In genomic region chr3:25548836-25549235, GRCh38 we compare ENCODE assay signal across 17 cellular contexts.
A peak's percentile ranks its signal among the peaks of the same experiment; 100 is the strongest.
DNase-seq lines count a peak whose midpoint lies in the region; ATAC-seq, FAIRE-seq and TF ChIP-seq lines count a peak whose summit lies in the region.
"Had no signal": no experiment of that assay in that cellular context is flagged by ENCODE, and none has a peak within 500 bp of the region (broad histone marks: within the 10 kb centered on the region; RNA-seq: fewer than 3 reads in every experiment).

No MANE protein-coding gene starts in this region.

- H4K20me1 ChIP-seq in mammary epithelial cell (ENCODE audit: insufficient read depth, low read length), result no peaks in the 10 kb centered on the region

- no TSS peak for BruUV-seq in mammary epithelial cell (replicated peaks; lab: Mats Ljungman, UMichigan)

- H3K4me3 ChIP-seq in mammary epithelial cell (replicated peaks in 1 of 3; ENCODE audit: insufficient read depth in 1 of 3, low read depth in 2 of 3, low read length in 3 of 3) (no peak overlapping the region), esophagus muscularis mucosa (no peak overlapping the region)
- H3K4me3 ChIP-seq: SJSA1 had no signal

- H3K4me1 Mint-ChIP-seq in progenitor cell of endocrine pancreas (ENCODE audit: low read depth) (peaks cover 19% of the 10 kb centered on the region), CD14-positive monocyte (peaks cover 4% of the 10 kb centered on the region)

- H3K27ac ChIP-seq in mammary epithelial cell (ENCODE audit: insufficient read depth, low read depth, low read length) (no peak overlapping the region), esophagus muscularis mucosa (replicated peaks in 1 of 4) (peak overlapping the region in 3 of 4 donors; percentile 15 to 24 (median 22))
- H3K27ac ChIP-seq: SJSA1 had no signal

- H3K9ac ChIP-seq in mammary epithelial cell (ENCODE audit: insufficient read depth, low read length), result no peak overlapping the region

- in situ Hi-C loops in mammary epithelial cell (cut with MboI; ENCODE audit: low sequenced_read_pairs in 2 of 2), result no loop called here

- no peak overlapping the region for H2AFZ ChIP-seq in mammary epithelial cell (ENCODE audit: low read depth, low read length)

- TF ChIP-seq CTCF in mammary epithelial cell (conservative IDR thresholded peaks at IDR 0.05 in 1 of 2, IDR thresholded peaks at IDR 0.05 in 1 of 2; ENCODE audit: extremely low read depth in 1 of 2, insufficient read depth in 1 of 2, low read depth in 1 of 2, low read length in 2 of 2), result peak; percentile 9 to 19
- no peak for TF ChIP-seq CTCF in esophagus muscularis mucosa (IDR thresholded peaks at IDR 0.05)
- no peak for TF ChIP-seq CTCF in progenitor cell of endocrine pancreas (IDR thresholded peaks at IDR 0.05; ENCODE audit: unreplicated experiment)
- TF ChIP-seq CTCF in CD14-positive monocyte (IDR thresholded peaks at IDR 0.05), result no peak

- H3K9me3 Mint-ChIP-seq in progenitor cell of endocrine pancreas (ENCODE audit: low read depth) (peaks cover 13% of the 10 kb centered on the region), CD14-positive monocyte (peaks cover 0 to 13% (median 3%) of the 10 kb centered on the region in 7 donors)

- TF ChIP-seq POLR2A in esophagus muscularis mucosa (IDR thresholded peaks at IDR 0.05; ENCODE audit: low read depth), result no peak

- intact Hi-C loops in mammary epithelial cell (cut with micrococcal nuclease) (no loop called here), esophagus muscularis mucosa (cut with DNase I) (no loop called here), CD14-positive monocyte (cut with micrococcal nuclease) (no loop called here)

- no peaks in the 10 kb centered on the region for H3K79me2 ChIP-seq in mammary epithelial cell (ENCODE audit: insufficient read depth, low read length)

- H3K9me3 ChIP-seq in mammary epithelial cell (replicated peaks; ENCODE audit: insufficient read depth, low read length), result no peaks in the 10 kb centered on the region
- no peaks in the 10 kb centered on the region for H3K9me3 ChIP-seq in esophagus muscularis mucosa
- H3K9me3 ChIP-seq: SJSA1 had no signal

- H3K4me2 ChIP-seq in mammary epithelial cell (ENCODE audit: insufficient read depth, low read depth, low read length), result no peak overlapping the region

- H3K27me3 Mint-ChIP-seq in progenitor cell of endocrine pancreas (no peaks in the 10 kb centered on the region), CD14-positive monocyte (ENCODE audit: low read depth in 3 of 3) (peaks cover 3 to 6% (median 4%) of the 10 kb centered on the region in 3 donors)

- DNase-seq in NCI-H69 (lab: John Stamatoyannopoulos, UW), result peak; percentile 52
- DNase-seq in mammary epithelial cell, result peak; percentile 75
- no peak for DNase-seq in esophagus muscularis mucosa (ENCODE audit: extremely low spot score)
- DNase-seq in progenitor cell of endocrine pancreas (ENCODE audit: low spot score, unreplicated experiment), result no peak
- no peak for DNase-seq in CD14-positive monocyte (ENCODE audit: low spot score)
- no peak for DNase-seq in RCC 7860 (ENCODE audit: low spot score)
- DNase-seq: C1 segment of cervical spinal cord, IMR-90, Karpas-422, NCI-H1105 treated with DMSO at 0.1 percent for 48 hours, NCI-H187, NCI-H446 treated with DMSO at 0.1 percent for 48 hours, NCI-H774 had no signal

- H3K4me3 Mint-ChIP-seq in progenitor cell of endocrine pancreas (ENCODE audit: low read depth) (no peak overlapping the region), CD14-positive monocyte (no peak overlapping the region)

- H3K27ac Mint-ChIP-seq in progenitor cell of endocrine pancreas (peak overlapping the region; percentile 7), CD14-positive monocyte (no peak overlapping the region)

- H3K4me1 ChIP-seq in mammary epithelial cell (ENCODE audit: insufficient read depth, low read length), result peaks cover 20% of the 10 kb centered on the region
- peaks cover 12 to 21% (median 16%) of the 10 kb centered on the region in 4 donors for H3K4me1 ChIP-seq in esophagus muscularis mucosa
- H3K4me1 ChIP-seq: SJSA1 had no signal

- no peaks in the 10 kb centered on the region for H3K36me3 ChIP-seq in mammary epithelial cell (ENCODE audit: insufficient read depth, low read length)
- no peaks in the 10 kb centered on the region for H3K36me3 ChIP-seq in esophagus muscularis mucosa
- H3K36me3 ChIP-seq: SJSA1 had no signal

- no peak for FAIRE-seq in RCC 7860 (lab: Jason Lieb, UNC)
- FAIRE-seq: GM12892 had no signal

- ATAC-seq in GM21619 (IDR thresholded peaks at IDR 0.05; ENCODE audit: unreplicated experiment) (no peak), HG02759 (IDR thresholded peaks at IDR 0.05; ENCODE audit: unreplicated experiment) (no peak)

- CTCF ChIA-PET in mammary epithelial cell (lab: Charles Lee; ENCODE audit: low non-redundant PET), result interaction anchor here (0.6 kb wide), 1 partner anchor 25 kb away, joined by 5 read pairs; no protein-coding TSS in a partner anchor

- WGBS in mammary epithelial cell (ENCODE audit: low coverage, missing lambda C conversion rate), result 3% methylated on average over 2 of the region's 2 CpGs
- WGBS in esophagus muscularis mucosa, result 57% methylated on average over 2 of the region's 2 CpGs

- peaks cover 21% of the 10 kb centered on the region for H3K36me3 Mint-ChIP-seq in progenitor cell of endocrine pancreas (ENCODE audit: insufficient read depth)
- no peaks in the 10 kb centered on the region for H3K36me3 Mint-ChIP-seq in CD14-positive monocyte

- dilution Hi-C loops in mammary epithelial cell (cut with HindIII; ENCODE audit: low sequenced_read_pairs), result no loop called here

- no peaks in the 10 kb centered on the region for H3K27me3 ChIP-seq in mammary epithelial cell (ENCODE audit: insufficient read depth, low read length)
- no peaks in the 10 kb centered on the region for H3K27me3 ChIP-seq in esophagus muscularis mucosa
- H3K27me3 ChIP-seq: SJSA1 had no signal

- TF ChIP-seq EP300 in esophagus muscularis mucosa (IDR thresholded peaks at IDR 0.05), result no peak

Comparison
In these comparisons a context has a peak if more than half of its experiments do, and no peak if none do; other contexts are left out.
1. DNase-seq: peak in NCI-H69 (single experiment) and mammary epithelial cell (single experiment); none in esophagus muscularis mucosa (single experiment), progenitor cell of endocrine pancreas (single experiment), CD14-positive monocyte (single experiment) and RCC 7860 (single experiment).
2. CTCF ChIP-seq: peak in mammary epithelial cell (2 of 2); none in esophagus muscularis mucosa (0 of 3), progenitor cell of endocrine pancreas (single experiment) and CD14-positive monocyte (single experiment).